ENCODE assay signal across 7 cellular contexts in genomic region chr4:114013201-114013600, GRCh38. TPM values are rescaled to one million over a fixed set of nuclear protein-coding genes. Genes with fewer than 3 reads are reported as not detected.
"Had no signal": no experiment of that assay in that cellular context is flagged by ENCODE, and none has a peak within 500 bp of the region (broad histone marks: within the 10 kb centered on the region; RNA-seq: fewer than 3 reads in every experiment).

No MANE protein-coding gene starts in this region.

RNA-seq across cellular contexts. Expression of gene ARSJ, which starts 33.8 kb away (rescaled TPM):
- total RNA-seq: activated CD4-positive, alpha-beta T cell treated with anti-CD3 and anti-CD28 coated beads, Interleukin-2, amount 10 ng/mL, durations not matched to agents 24 days and 14 days; activated CD8-positive, alpha-beta memory T cell treated with anti-CD3 and anti-CD28 coated beads for 36 hours; activated CD8-positive, alpha-beta T cell treated with anti-CD3 and anti-CD28 coated beads for 36 hours; activated naive CD8-positive, alpha-beta T cell treated with anti-CD3 and anti-CD28 coated beads for 36 hours; activated T-cell treated with anti-CD3 and anti-CD28 coated beads, Interleukin-2, amount 50 U/mL, for 72 hours; T-helper 1 cell treated with Interleukin-12 subunit alpha and Interleukin-12 subunit beta and Interleukin-4 antibody, amounts not matched to agents 30 ng/mL and 1 ng/mL, for 36 hours; T-helper 2 cell treated with Interferon-gamma antibody and Interleukin-4, amounts not matched to agents 100 ng/mL and 5 ng/mL, for 36 hours had no signal
